ENCODE assay signal across 30 cellular contexts in genomic region chr12:97756066-97756701, GRCh38.
A peak's percentile ranks its signal among the peaks of the same experiment; 100 is the strongest.
DNase-seq lines count a peak whose midpoint lies in the region; ATAC-seq, FAIRE-seq and TF ChIP-seq lines count a peak whose summit lies in the region.
"Had no signal": no experiment of that assay in that cellular context is flagged by ENCODE, and none has a peak within 500 bp of the region (broad histone marks: within the 10 kb centered on the region; RNA-seq: fewer than 3 reads in every experiment).

No MANE protein-coding gene starts in this region.

- H3K9me3 ChIP-seq in left ventricle myocardium inferior (replicated peaks) (peaks cover 8% of the 10 kb centered on the region), suprapubic skin (no peaks in the 10 kb centered on the region), adrenal gland (replicated peaks in 1 of 3) (no peaks in the 10 kb centered on the region)
- H3K9me3 ChIP-seq: BLaER1, transverse colon had no signal

- DNase-seq in GM12892 (ENCODE audit: insufficient read length) (no peak), RPMI8226 (peak; percentile 82), left ventricle myocardium inferior (no peak), suprapubic skin (ENCODE audit: low spot score in 2 of 2) (no peak), NCI-H526 treated with DMSO at 0.1 percent for 48 hours (lab: John Stamatoyannopoulos, UW) (no peak), adrenal gland (no peak)
- DNase-seq in activated naive CD4-positive, alpha-beta T cell (lab: John Stamatoyannopoulos, UW) = no peak
- DNase-seq: ACHN; activated CD4-positive, alpha-beta T cell treated with anti-CD3 and anti-CD28 coated beads for 4 hours; activated naive CD4-positive, alpha-beta T cell treated with anti-CD3 and anti-CD28 coated beads, Interleukin-2, amount 50 U/mL, for 16 hours; Calu3; EL; foreskin melanocyte; IMR-90; mammary epithelial cell; NCI-H146; NCI-H82; PC-9; stimulated activated CD4-positive, alpha-beta T cell treated with anti-CD3 and anti-CD28 coated beads, Interleukin-1b, Interleukin-23, amount 100 ng/mL, for 48 hours; T-cell; transverse colon had no signal

- no peak overlapping the region for H3K4me3 ChIP-seq in left ventricle myocardium inferior
- H3K4me3 ChIP-seq in suprapubic skin = no peak overlapping the region
- H3K4me3 ChIP-seq in adrenal gland = no peak overlapping the region
- H3K4me3 ChIP-seq: BLaER1, PC-9, skin epidermis, transverse colon had no signal

- ATAC-seq in HG02981 (IDR thresholded peaks at IDR 0.05; ENCODE audit: unreplicated experiment) = no peak
- ATAC-seq: stimulated activated memory B cell treated with anti-CD40 and anti-IgM and Interleukin-4, amounts not matched to agents 10 μg/mL and 1 μg/mL and 100 μg/mL, for 72 hours; T-cell had no signal

- 67% methylated on average over 10 of the region's 10 CpGs for WGBS in suprapubic skin
- 54 to 67% (median 62%) methylated on average over 10 of the region's 10 CpGs for WGBS in adrenal gland, 4 donors

- no peaks in the 10 kb centered on the region for H3K4me1 ChIP-seq in left ventricle myocardium inferior
- peaks cover 9% of the 10 kb centered on the region for H3K4me1 ChIP-seq in suprapubic skin
- H3K4me1 ChIP-seq in adrenal gland (replicated peaks in 1 of 2) = no peaks in the 10 kb centered on the region
- H3K4me1 ChIP-seq: BLaER1, transverse colon had no signal

- H3K27me3 ChIP-seq in left ventricle myocardium inferior (ENCODE audit: low read depth) (no peaks in the 10 kb centered on the region), suprapubic skin (no peaks in the 10 kb centered on the region), adrenal gland (no peaks in the 10 kb centered on the region)
- H3K27me3 ChIP-seq: BLaER1, transverse colon had no signal

- H3K27ac ChIP-seq in left ventricle myocardium inferior (replicated peaks) (peak overlapping the region; percentile 63), suprapubic skin (peak overlapping the region; percentile 73), adrenal gland (no peak overlapping the region)
- H3K27ac ChIP-seq: BLaER1, epithelial cell of prostate, PC-9 had no signal

- H3K36me3 ChIP-seq in left ventricle myocardium inferior = no peaks in the 10 kb centered on the region
- H3K36me3 ChIP-seq in suprapubic skin = no peaks in the 10 kb centered on the region
- no peaks in the 10 kb centered on the region for H3K36me3 ChIP-seq in adrenal gland (replicated peaks in 1 of 2)
- H3K36me3 ChIP-seq: BLaER1, transverse colon had no signal

- intact Hi-C loops in left ventricle myocardium inferior (cut with micrococcal nuclease) (no loop called here), adrenal gland (cut with DNase I) (no loop called here)

- TF ChIP-seq POLR2A in GM12892 (IDR thresholded peaks at IDR 0.05; ENCODE audit: low read depth, low read length) = no peak
- no peak for TF ChIP-seq POLR2A in suprapubic skin (IDR thresholded peaks at IDR 0.05)
- TF ChIP-seq POLR2A in adrenal gland (IDR thresholded peaks at IDR 0.05) = no peak

- TF ChIP-seq CTCF in left ventricle myocardium inferior (IDR thresholded peaks at IDR 0.05; ENCODE audit: borderline replicate concordance) (no peak), suprapubic skin (IDR thresholded peaks at IDR 0.05) (no peak), adrenal gland (IDR thresholded peaks at IDR 0.05) (no peak)

- no peak for TF ChIP-seq EP300 in suprapubic skin (IDR thresholded peaks at IDR 0.05)

- peak; percentile 17 for FAIRE-seq in GM12892 (lab: Jason Lieb, UNC)
- FAIRE-seq: astrocyte, H1, keratinocyte, TTC549 had no signal

Comparison
In these comparisons a context has a peak if more than half of its experiments do, and no peak if none do; other contexts are left out.
1. H3K27ac ChIP-seq: peak in left ventricle myocardium inferior (single experiment) and suprapubic skin (single experiment); none in adrenal gland (0 of 5).